In genomic region chr13:19863323-19864017, GRCh38 we compare ENCODE assay signal across 8 cellular contexts. TPM values are rescaled to one million over a fixed set of nuclear protein-coding genes. Genes with fewer than 3 reads are reported as not detected.
A peak's percentile ranks its signal among the peaks of the same experiment; 100 is the strongest.
DNase-seq lines count a peak whose midpoint lies in the region; ATAC-seq and TF ChIP-seq lines count a peak whose summit lies in the region.

Gene ZMYM5 (minus strand): TSS chr13:19863649. CDS start chr13:19852180, 11,469 bp downstream.

- peak within 1 kb of the TSS; percentile 98 to 99 for H3K27ac ChIP-seq in right atrium auricular region
- H3K27ac ChIP-seq in uterus: peak within 1 kb of the TSS; percentile 97 to 99

- H3K27me3 ChIP-seq in right atrium auricular region (no peaks in the 10 kb centered on the region), uterus (no peaks in the 10 kb centered on the region)

- H3K9me3 ChIP-seq in right atrium auricular region (no peaks in the 10 kb centered on the region), uterus (no peaks in the 10 kb centered on the region)

- intact Hi-C loops in uterus (cut with DNase I; ENCODE audit: low total_unique reads): loop anchor here (10.0 kb wide), 1 partner anchor 79 kb away; the partner anchor contains the start of gene PSPC1

- DNase-seq in NCI-H187 (lab: John Stamatoyannopoulos, UW) (peak; percentile 90 to 92), T-helper 2 cell (peak; percentile 82 to 99 (median 93)), anterior cingulate cortex (lab: John Stamatoyannopoulos, UW) (peak; percentile 80 to 100 (median 99)), right atrium auricular region (ENCODE audit: low spot score) (peak; percentile 97), pulmonary artery endothelial cell (ENCODE audit: low read depth, low spot score) (peak; percentile 99), uterus (peak; percentile 98 to 99)

- H3K4me1 ChIP-seq in right atrium auricular region (peaks cover 0 to 17% of the 10 kb centered on the region in 2 donors), uterus (peaks cover 6 to 7% of the 10 kb centered on the region in 2 donors)

- ATAC-seq in HG02885 (IDR thresholded peaks at IDR 0.05; ENCODE audit: poor library complexity, unreplicated experiment): peak; percentile 85

- TF ChIP-seq CTCF in right atrium auricular region (IDR thresholded peaks at IDR 0.05) (no peak), uterus (IDR thresholded peaks at IDR 0.05) (peak in 2 of 4 experiments; percentile 24 to 28)

- H3K4me3 ChIP-seq in right atrium auricular region (peak within 1 kb of the TSS; percentile 82 to 93), uterus (peak within 1 kb of the TSS; percentile 73 to 99)

- peak; percentile 85 for TF ChIP-seq POLR2A in GM15510 (IDR thresholded peaks at IDR 0.05; ENCODE audit: borderline replicate concordance, extremely low read depth, insufficient read length)
- TF ChIP-seq POLR2A in uterus (IDR thresholded peaks at IDR 0.05): peak; percentile 90 to 95

- H3K36me3 ChIP-seq in right atrium auricular region (no peaks in the 10 kb centered on the region), uterus (no peaks in the 10 kb centered on the region)

RNA-seq across cellular contexts. Expression of gene ZMYM5, which starts in this region (rescaled TPM):
- total RNA-seq in right atrium auricular region: 10 to 100 TPM in 1 of 2 donors, 1 to 10 TPM in 1; 6.4 to 10.3 TPM
- 10.6 TPM in 2 replicates for total RNA-seq in pulmonary artery endothelial cell
- 10 to 100 TPM in 3 of 4 donors, 1 to 10 TPM in 1; 6.7 to 39.5 (median 25.4) TPM for total RNA-seq in uterus

Comparison
In these comparisons a context has a peak if more than half of its experiments do, and no peak if none do; other contexts are left out.
1. Peak in every context shown above with its lines: DNase-seq, ATAC-seq, H3K4me3 ChIP-seq and H3K27ac ChIP-seq.